35 cellular contexts compared by ENCODE assay signal in the genomic region with DNA sequence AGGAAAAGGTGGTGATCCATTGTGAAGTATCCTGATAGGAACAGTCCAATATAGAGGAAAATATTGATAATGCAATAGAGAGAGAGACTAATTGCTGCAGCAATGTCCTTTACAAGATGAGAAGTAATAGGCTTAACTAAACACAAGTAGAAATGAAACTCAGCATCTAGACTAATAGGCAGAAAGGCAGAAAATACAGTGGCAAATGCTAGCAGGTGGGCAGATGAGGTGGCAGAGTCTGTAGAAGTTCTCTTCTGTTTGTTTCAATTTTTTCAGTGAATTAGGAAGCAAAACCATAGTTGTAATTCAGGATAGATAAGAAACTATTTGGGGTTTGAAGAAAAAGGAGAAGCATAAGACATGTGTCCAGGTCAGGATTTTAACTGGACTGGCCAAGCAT.
"Had no signal": no experiment of that assay in that cellular context is flagged by ENCODE, and none has a peak within 500 bp of the region (broad histone marks: within the 10 kb centered on the region; RNA-seq: fewer than 3 reads in every experiment).

No MANE protein-coding gene starts in this region.

- H3K27me3 ChIP-seq: MG63 had no signal

- DNase-seq: Karpas-422, Kasumi-1, MG63, MV-4-11, NCI-H1048, NCI-H1092, NCI-H1092 treated with DMSO at 0.1 percent for 48 hours, NCI-H1105, NCI-H1105 treated with DMSO at 0.1 percent for 48 hours, NCI-H1417, NCI-H1417 treated with DMSO at 0.1 percent for 48 hours, NCI-H1436, NCI-H1436 treated with DMSO at 0.1 percent for 48 hours, NCI-H146, NCI-H1694, NCI-H1694 treated with DMSO at 0.1 percent for 48 hours, NCI-H187, NCI-H187 treated with DMSO at 0.1 percent for 48 hours, NCI-H1930, NCI-H2029, NCI-H2029 treated with DMSO at 0.1 percent for 48 hours, NCI-H2081, NCI-H2081 treated with DMSO at 0.1 percent for 48 hours, NCI-H2107, NCI-H2171, NCI-H2171 treated with DMSO at 0.1 percent for 48 hours, NCI-H2227 treated with DMSO at 0.1 percent for 48 hours, NCI-H226, NCI-H345, NCI-H446, NCI-H446 treated with DMSO at 0.1 percent for 48 hours, NCI-H510A, NCI-H510A treated with DMSO at 0.1 percent for 48 hours, NCI-H524 had no signal

- H3K27ac ChIP-seq: KMS-11 had no signal

- H3K9ac ChIP-seq: KMS-11 had no signal

- H3K4me2 ChIP-seq: KMS-11 had no signal

- H3K4me3 ChIP-seq: MG63 had no signal

- H3K36me3 ChIP-seq: MG63 had no signal
